In the genomic region with DNA sequence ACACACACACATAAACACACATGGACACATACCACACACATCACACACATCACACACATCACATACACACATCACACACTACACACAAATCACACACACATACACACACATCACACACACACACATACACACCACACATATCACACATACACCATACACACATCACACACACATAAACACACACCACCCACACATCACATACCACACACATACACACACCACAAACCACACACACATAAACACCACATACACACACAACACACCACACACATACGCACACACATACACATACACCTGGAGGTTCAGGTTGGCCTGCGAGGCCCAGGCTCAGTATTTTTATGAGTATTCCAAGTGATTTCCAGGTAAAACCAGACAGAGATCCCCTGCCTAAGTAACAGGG, we compare ENCODE assay signal across 29 cellular contexts.
"Had no signal": no experiment of that assay in that cellular context is flagged by ENCODE, and none has a peak within 500 bp of the region (broad histone marks: within the 10 kb centered on the region; RNA-seq: fewer than 3 reads in every experiment).

No MANE protein-coding gene starts in this region.

- FAIRE-seq: TTC549 had no signal

- H3K27me3 Mint-ChIP-seq: activated CD4-positive, alpha-beta memory T cell treated with anti-CD3 and anti-CD28 coated beads for 36 hours; activated CD4-positive, alpha-beta T cell treated with anti-CD3 and anti-CD28 coated beads, Interleukin-2, amount 10 ng/mL, durations not matched to agents 7 days and 5 days; activated T-helper 17 cell treated with anti-CD3 and anti-CD28 coated beads, Interleukin-2, amount 50 U/mL, for 72 hours; T-cell had no signal

- H3K9me3 Mint-ChIP-seq: activated CD4-positive, alpha-beta memory T cell treated with anti-CD3 and anti-CD28 coated beads for 36 hours; activated CD4-positive, alpha-beta T cell treated with anti-CD3 and anti-CD28 coated beads, Interleukin-2, amount 10 ng/mL, durations not matched to agents 7 days and 5 days; activated naive CD4-positive, alpha-beta T cell treated with anti-CD3 and anti-CD28 coated beads for 36 hours; activated T-helper 17 cell treated with anti-CD3 and anti-CD28 coated beads, Interleukin-2, amount 50 U/mL, for 72 hours; T-cell had no signal

- H3K36me3 ChIP-seq: brain microvascular endothelial cell had no signal

- H3K4me3 ChIP-seq: SK-N-MC had no signal

- ATAC-seq: activated T-helper 17 cell treated with anti-CD3 and anti-CD28 coated beads, Interleukin-2, amount 50 U/mL, for 72 hours; Panc1; Right ventricle myocardium inferior; T-cell had no signal

- H3K27ac Mint-ChIP-seq: activated CD4-positive, alpha-beta memory T cell treated with anti-CD3 and anti-CD28 coated beads for 36 hours; activated CD4-positive, alpha-beta T cell treated with anti-CD3 and anti-CD28 coated beads, Interleukin-2, amount 10 ng/mL, durations not matched to agents 7 days and 5 days; activated naive CD4-positive, alpha-beta T cell treated with anti-CD3 and anti-CD28 coated beads for 36 hours; activated naive CD8-positive, alpha-beta T cell; activated T-helper 17 cell treated with anti-CD3 and anti-CD28 coated beads, Interleukin-2, amount 50 U/mL, for 72 hours; T-cell had no signal

- H3K27me3 ChIP-seq: brain microvascular endothelial cell had no signal

- DNase-seq: activated CD4-positive, alpha-beta memory T cell treated with anti-CD3 and anti-CD28 coated beads for 36 hours; activated CD4-positive, alpha-beta T cell treated with anti-CD3 and anti-CD28 coated beads, Interleukin-2, amount 10 ng/mL, durations not matched to agents 7 days and 5 days; activated CD4-positive, CD25-positive, alpha-beta regulatory T cell; activated gamma-delta T cell; activated naive CD4-positive, alpha-beta T cell treated with anti-CD3 and anti-CD28 coated beads for 36 hours; activated T-cell treated with anti-CD3 and anti-CD28 coated beads for 4 hours; activated T-cell treated with anti-CD3 and anti-CD28 coated beads, Interleukin-2, amount 50 U/mL, for 48 hours; amygdala; brain microvascular endothelial cell; cerebellar nuclear complex; Kasumi-1; NCI-H1048; NCI-H1694; NCI-H2029; NCI-H345; NCI-H510A; NCI-H526 treated with DMSO at 0.1 percent for 48 hours; NCI-H82; OCI-M1; RPMI8226; T-cell; T-helper 2 cell; T1000 had no signal

- H3K4me3 Mint-ChIP-seq: activated CD4-positive, alpha-beta memory T cell treated with anti-CD3 and anti-CD28 coated beads for 36 hours; activated CD4-positive, alpha-beta T cell treated with anti-CD3 and anti-CD28 coated beads, Interleukin-2, amount 10 ng/mL, durations not matched to agents 7 days and 5 days; activated naive CD4-positive, alpha-beta T cell treated with anti-CD3 and anti-CD28 coated beads for 36 hours; activated naive CD8-positive, alpha-beta T cell; activated T-helper 17 cell treated with anti-CD3 and anti-CD28 coated beads, Interleukin-2, amount 50 U/mL, for 72 hours; T-cell had no signal

- H3K27ac ChIP-seq: brain microvascular endothelial cell, SK-N-MC had no signal

- H3K4me1 Mint-ChIP-seq: activated CD4-positive, alpha-beta T cell treated with anti-CD3 and anti-CD28 coated beads, Interleukin-2, amount 10 ng/mL, durations not matched to agents 7 days and 5 days; activated T-helper 17 cell treated with anti-CD3 and anti-CD28 coated beads, Interleukin-2, amount 50 U/mL, for 72 hours; T-cell had no signal

- H3K36me3 Mint-ChIP-seq: activated CD4-positive, alpha-beta memory T cell treated with anti-CD3 and anti-CD28 coated beads for 36 hours; activated naive CD8-positive, alpha-beta T cell; T-cell had no signal
